In genomic region chr10:68073631-68074403, GRCh38 we compare ENCODE assay signal across 8 cellular contexts. TPM values are rescaled to one million over a fixed set of nuclear protein-coding genes. Genes with fewer than 3 reads are reported as not detected.
DNase-seq lines count a peak whose midpoint lies in the region; ATAC-seq, FAIRE-seq and TF ChIP-seq lines count a peak whose summit lies in the region.

No MANE protein-coding gene starts in this region.

- H3K9me3 ChIP-seq in endothelial cell of umbilical vein (replicated peaks; ENCODE audit: control insufficient read depth, insufficient read depth, low read length) = no peaks in the 10 kb centered on the region

- H3K36me3 ChIP-seq in endothelial cell of umbilical vein (ENCODE audit: control insufficient read depth in 2 of 2, extremely low read depth in 1 of 2, insufficient read depth in 2 of 2, low read length in 2 of 2) = no peaks in the 10 kb centered on the region

- intact Hi-C loops in endothelial cell of umbilical vein (cut with micrococcal nuclease) = loop anchor here (1.0 to 10.0 kb wide), 4 partner anchors 79 to 257 kb away; partner anchors contain the start of gene SIRT1

- no peaks in the 10 kb centered on the region for H3K9me1 ChIP-seq in endothelial cell of umbilical vein (replicated peaks; ENCODE audit: control insufficient read depth, extremely low read depth, insufficient read depth, low read length)

- no peak for ATAC-seq in HG03095 (IDR thresholded peaks at IDR 0.05; ENCODE audit: unreplicated experiment)

- CTCF ChIA-PET in endothelial cell of umbilical vein (lab: Charles Lee) = interaction anchor here (1.1 kb wide), 1 partner anchor 135 kb away, joined by 3 read pairs; no protein-coding TSS in a partner anchor

- peak overlapping the region; percentile 93 for H3K27ac Mint-ChIP-seq in neural crest cell (ENCODE audit: unreplicated experiment)

- no peak for TF ChIP-seq POLR2A in endothelial cell of umbilical vein (IDR thresholded peaks at IDR 0.05; ENCODE audit: low read depth, low read length)

- FAIRE-seq in endothelial cell of umbilical vein (lab: Jason Lieb, UNC) = no peak

- peaks cover 32% of the 10 kb centered on the region for H3K4me1 ChIP-seq in endothelial cell of umbilical vein (ENCODE audit: control insufficient read depth, extremely low read depth, insufficient read depth, low read length)

- peak overlapping the region; percentile 99 for H3K4me2 ChIP-seq in endothelial cell of umbilical vein (ENCODE audit: insufficient read depth, low read length)

- peaks cover 3% of the 10 kb centered on the region for H4K20me1 ChIP-seq in endothelial cell of umbilical vein (replicated peaks; ENCODE audit: control insufficient read depth, extremely low read depth, insufficient read depth, low read length)

- DNase-seq in DMS53 (lab: John Stamatoyannopoulos, UW) (peak; percentile 31), DMS53 treated with DMSO at 0.1 percent for 48 hours (lab: John Stamatoyannopoulos, UW; ENCODE audit: unreplicated experiment) (no peak), RKO (ENCODE audit: low spot score) (peak; percentile 69), endothelial cell of umbilical vein (ENCODE audit: low read depth, low spot score) (peak; percentile 61), neural crest cell (ENCODE audit: low read depth, low spot score) (no peak)
- no peak for DNase-seq in activated CD4-positive, CD25-positive, alpha-beta regulatory T cell (lab: John Stamatoyannopoulos, UW)
- no peak for DNase-seq in effector CD8-positive, alpha-beta T cell (lab: John Stamatoyannopoulos, UW)

- peak overlapping the region; percentile 94 for H3K9ac ChIP-seq in endothelial cell of umbilical vein (replicated peaks; ENCODE audit: extremely low read depth, insufficient read depth, low read length)

- H3K79me2 ChIP-seq in endothelial cell of umbilical vein (ENCODE audit: control insufficient read depth, insufficient read depth, low read length) = peaks cover 62% of the 10 kb centered on the region

- H3K27ac ChIP-seq in endothelial cell of umbilical vein (ENCODE audit: insufficient read depth, low read depth, low read length) = peak overlapping the region; percentile 95

- peaks cover 5% of the 10 kb centered on the region for H3K36me3 Mint-ChIP-seq in neural crest cell (ENCODE audit: low read depth)

- H3K27me3 ChIP-seq in endothelial cell of umbilical vein (ENCODE audit: control insufficient read depth in 2 of 2, insufficient read depth in 2 of 2, low read length in 2 of 2) = no peaks in the 10 kb centered on the region

- no peaks in the 10 kb centered on the region for H3K27me3 Mint-ChIP-seq in neural crest cell (ENCODE audit: low read depth)

- peaks cover 43% of the 10 kb centered on the region for H3K4me1 Mint-ChIP-seq in neural crest cell

- H3K9me3 Mint-ChIP-seq in neural crest cell = no peaks in the 10 kb centered on the region

- TF ChIP-seq CTCF in endothelial cell of umbilical vein (IDR thresholded peaks at IDR 0.05; ENCODE audit: extremely low read depth in 1 of 2, insufficient read depth in 1 of 2, low read depth in 1 of 2, low read length in 2 of 2) = no peak
- TF ChIP-seq CTCF in neural crest cell (conservative IDR thresholded peaks at IDR 0.05) = no peak

- POLR2A ChIA-PET in endothelial cell of umbilical vein (lab: Charles Lee) = no interaction called here

- peak overlapping the region; percentile 75 for H2AFZ ChIP-seq in endothelial cell of umbilical vein (ENCODE audit: low read depth, low read length)

- H3K4me3 ChIP-seq in endothelial cell of umbilical vein (replicated peaks in 1 of 3; ENCODE audit: insufficient read depth in 1 of 3, low read depth in 1 of 3, low read length in 3 of 3) = peak overlapping the region; percentile 95 to 99 (median 96)

- dilution Hi-C loops in endothelial cell of umbilical vein (cut with MboI; ENCODE audit: extremely low pct_ligation_motif_present, low sequenced_read_pairs) = no loop called here

- TSS peak; percentile 31 for BruUV-seq in endothelial cell of umbilical vein (replicated peaks; lab: Mats Ljungman, UMichigan)

- H3K4me3 Mint-ChIP-seq in neural crest cell = peak overlapping the region; percentile 98

TF ChIP-seq in endothelial cell of umbilical vein, 7 proteins besides CTCF, POLR2A, EP300 and RAD21:
- TF ChIP-seq GATA2 (IDR thresholded peaks at IDR 0.05; ENCODE audit: insufficient read depth, insufficient read length, low read depth, low read length) (no peak), MAX (IDR thresholded peaks at IDR 0.05; ENCODE audit: insufficient read depth, insufficient read length) (no peak), JUN (IDR thresholded peaks at IDR 0.05; ENCODE audit: borderline replicate concordance, insufficient read depth, insufficient read length, low read depth) (no peak), MYC (IDR thresholded peaks at IDR 0.05; ENCODE audit: low read depth, low read length) (no peak), EZH2 (IDR thresholded peaks at IDR 0.05; ENCODE audit: borderline replicate concordance, low read depth, low read length, severe bottlenecking) (no peak), FOS (IDR thresholded peaks at IDR 0.05; ENCODE audit: borderline replicate concordance, insufficient read depth, low read length) (no peak)

RNA-seq across cellular contexts. Expression of gene HERC4, which starts 1.3 kb away (rescaled TPM):
- total RNA-seq in endothelial cell of umbilical vein (68.7 and 73.7 TPM in 2 replicates), neural crest cell (42.4 and 44.3 TPM in 2 replicates)
- polyA plus RNA-seq in endothelial cell of umbilical vein = 8.0 and 10.6 TPM in 2 replicates
- 10.3 and 10.6 TPM in 2 replicates for polyA plus RNA-seq in endothelial cell of umbilical vein (2011; cell fraction: cytosol; rRNA removed)
- 39.8 and 54.7 TPM in 2 replicates for polyA plus RNA-seq in endothelial cell of umbilical vein (2011; cell fraction: nucleus; rRNA removed)
- 35.2 and 47.5 TPM in 2 replicates for polyA plus RNA-seq in endothelial cell of umbilical vein (2012)
- 27.4 and 33.2 TPM in 2 replicates for polyA minus RNA-seq in endothelial cell of umbilical vein
- 27.0 TPM for polyA minus RNA-seq in endothelial cell of umbilical vein (2011; cell fraction: cytosol; rRNA and poly(A)+ RNA removed)
- polyA minus RNA-seq in endothelial cell of umbilical vein (2011; cell fraction: nucleus; rRNA and poly(A)+ RNA removed) = 66.6 and 107 TPM in 2 replicates

RNA-seq across cellular contexts. Expression of gene MYPN, which starts 35.5 kb away (rescaled TPM):
- not detected in 2 replicates for total RNA-seq in endothelial cell of umbilical vein
- 0.01 TPM in 1 of 2 replicates, not detected in the other for polyA plus RNA-seq in endothelial cell of umbilical vein
- 0.03 TPM in 2 replicates for polyA plus RNA-seq in endothelial cell of umbilical vein (2011; cell fraction: cytosol; rRNA removed)
- polyA plus RNA-seq in endothelial cell of umbilical vein (2011; cell fraction: nucleus; rRNA removed) = 0.03 and 0.04 TPM in 2 replicates
- 0.07 and 0.23 TPM in 2 replicates for polyA plus RNA-seq in endothelial cell of umbilical vein (2012)
- 0.04 TPM in 1 of 2 replicates, not detected in the other for polyA minus RNA-seq in endothelial cell of umbilical vein
- polyA minus RNA-seq in endothelial cell of umbilical vein (2011; cell fraction: cytosol; rRNA and poly(A)+ RNA removed) = 46.0 TPM
- polyA minus RNA-seq in endothelial cell of umbilical vein (2011; cell fraction: nucleus; rRNA and poly(A)+ RNA removed) = 0.10 TPM in 1 of 2 replicates, not detected in the other
- total RNA-seq in neural crest cell = not detected in 2 replicates

Comparison
In these comparisons a context has a peak if more than half of its experiments do, and no peak if none do; other contexts are left out.
1. DNase-seq: peak in DMS53 (single experiment), RKO (single experiment) and endothelial cell of umbilical vein (single experiment); none in DMS53 treated with DMSO at 0.1 percent for 48 hours (single experiment), neural crest cell (single experiment), activated CD4-positive, CD25-positive, alpha-beta regulatory T cell (0 of 4) and effector CD8-positive, alpha-beta T cell (single experiment).